Comparison of ENCODE assay signal across 7 cellular contexts in the genomic region with DNA sequence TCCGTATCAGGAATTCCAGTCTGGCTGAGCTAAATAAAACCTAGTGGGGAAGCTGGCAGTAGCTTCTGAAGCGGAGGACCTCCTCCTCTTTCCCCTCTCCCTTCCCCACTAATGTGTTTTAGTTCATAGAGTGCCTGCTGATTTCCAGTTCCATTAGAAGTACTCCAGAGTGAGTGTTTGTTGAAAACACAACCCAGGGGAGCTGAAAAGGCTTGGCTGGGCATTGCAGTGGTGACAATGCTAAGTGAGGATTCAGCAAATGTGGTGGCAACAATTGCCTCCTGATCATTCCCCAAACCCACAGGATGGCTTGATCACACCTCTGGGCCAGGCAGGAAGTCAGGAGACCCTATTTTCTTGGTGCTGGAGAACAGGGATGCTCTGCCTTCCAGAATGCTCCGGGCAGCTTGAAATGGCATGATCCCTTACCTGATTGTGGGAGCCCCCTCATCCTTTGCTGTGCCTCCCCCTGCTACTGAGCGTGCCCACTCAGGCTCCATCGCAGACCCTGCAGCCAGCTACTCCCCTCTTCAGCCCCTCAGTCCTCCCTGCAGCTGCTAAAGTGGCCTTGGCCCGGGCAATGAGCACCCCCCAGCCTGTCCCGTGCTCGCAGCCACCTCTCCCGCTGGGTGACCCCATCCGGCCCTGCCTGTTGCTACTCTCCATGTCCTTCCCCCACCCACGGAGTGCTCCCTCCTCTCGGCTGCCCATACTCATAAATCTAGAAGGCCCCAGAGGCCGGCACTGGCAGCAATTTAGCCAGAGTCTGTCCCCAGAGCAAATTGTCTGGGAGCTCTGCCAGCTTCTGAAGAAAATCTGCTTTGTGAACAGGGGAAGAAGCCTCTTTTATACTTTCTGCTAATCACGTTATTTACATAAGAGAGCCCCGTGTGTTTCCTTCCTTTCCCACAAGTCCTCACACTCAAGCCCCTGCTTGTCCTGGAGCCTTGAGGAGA.
DNase-seq lines count a peak whose midpoint lies in the region; ATAC-seq and TF ChIP-seq lines count a peak whose summit lies in the region.

No MANE protein-coding gene starts in this region.

- POLR2A ChIA-PET in naive thymus-derived CD8-positive, alpha-beta T cell (lab: Charles Lee) = no interaction called here

- H3K4me3 ChIP-seq in urinary bladder (ENCODE audit: low read depth, low read length) = no peak overlapping the region

- peaks cover 5% of the 10 kb centered on the region for H3K9me3 Mint-ChIP-seq in mesothelial cell of epicardium
- H3K9me3 Mint-ChIP-seq in naive thymus-derived CD8-positive, alpha-beta T cell = peaks cover 0 to 6% (median 0%) of the 10 kb centered on the region in 9 donors

- peaks cover 50% of the 10 kb centered on the region for H3K4me1 Mint-ChIP-seq in mesothelial cell of epicardium
- no peaks in the 10 kb centered on the region for H3K4me1 Mint-ChIP-seq in naive thymus-derived CD8-positive, alpha-beta T cell

- no peak for ATAC-seq in naive thymus-derived CD8-positive, alpha-beta T cell
- ATAC-seq in left lobe of liver = no peak

- no peaks in the 10 kb centered on the region for H3K36me3 ChIP-seq in urinary bladder (ENCODE audit: insufficient read depth)

- TF ChIP-seq CTCF in mesothelial cell of epicardium (IDR thresholded peaks at IDR 0.05; ENCODE audit: unreplicated experiment) = no peak

- 22% methylated on average over 15 of the region's 15 CpGs for WGBS in urinary bladder

- H3K4me1 ChIP-seq in urinary bladder (ENCODE audit: insufficient read depth) = no peaks in the 10 kb centered on the region

- H3K4me3 Mint-ChIP-seq in mesothelial cell of epicardium = no peak overlapping the region
- H3K4me3 Mint-ChIP-seq in naive thymus-derived CD8-positive, alpha-beta T cell = no peak overlapping the region

- peak overlapping the region; percentile 31 for H3K27ac ChIP-seq in urinary bladder (ENCODE audit: low read depth)

- H3K27me3 Mint-ChIP-seq in mesothelial cell of epicardium (ENCODE audit: low read depth) = no peaks in the 10 kb centered on the region
- H3K27me3 Mint-ChIP-seq in naive thymus-derived CD8-positive, alpha-beta T cell = peaks cover 7 to 42% (median 24%) of the 10 kb centered on the region in 5 donors

- peaks cover under 1% of the 10 kb centered on the region for H3K36me3 Mint-ChIP-seq in mesothelial cell of epicardium
- peaks cover 0 to 5% (median 0%) of the 10 kb centered on the region in 3 donors for H3K36me3 Mint-ChIP-seq in naive thymus-derived CD8-positive, alpha-beta T cell

- peak overlapping the region; percentile 94 for H3K27ac Mint-ChIP-seq in mesothelial cell of epicardium
- no peak overlapping the region for H3K27ac Mint-ChIP-seq in naive thymus-derived CD8-positive, alpha-beta T cell

- DNase-seq in NCI-H187 treated with DMSO at 0.1 percent for 48 hours (lab: John Stamatoyannopoulos, UW) (peak; percentile 96), cerebellar cortex (ENCODE audit: low spot score) (peak; percentile 30), mesothelial cell of epicardium (ENCODE audit: low spot score in 2 of 2, unreplicated experiment in 2 of 2) (peak; percentile 23 to 52), left lobe of liver (ENCODE audit: low spot score) (no peak), activated T-cell treated with anti-CD3 and anti-CD28 coated beads for 4 hours (no peak)
- DNase-seq in naive thymus-derived CD8-positive, alpha-beta T cell = no peak

Comparison
In these comparisons a context has a peak if more than half of its experiments do, and no peak if none do; other contexts are left out.
1. DNase-seq: peak in NCI-H187 treated with DMSO at 0.1 percent for 48 hours (single experiment), cerebellar cortex (single experiment) and mesothelial cell of epicardium (2 of 2); none in naive thymus-derived CD8-positive, alpha-beta T cell (0 of 10), left lobe of liver (single experiment) and activated T-cell treated with anti-CD3 and anti-CD28 coated beads for 4 hours (single experiment).